ENCODE assay signal across 1 cellular context in the genomic region with DNA sequence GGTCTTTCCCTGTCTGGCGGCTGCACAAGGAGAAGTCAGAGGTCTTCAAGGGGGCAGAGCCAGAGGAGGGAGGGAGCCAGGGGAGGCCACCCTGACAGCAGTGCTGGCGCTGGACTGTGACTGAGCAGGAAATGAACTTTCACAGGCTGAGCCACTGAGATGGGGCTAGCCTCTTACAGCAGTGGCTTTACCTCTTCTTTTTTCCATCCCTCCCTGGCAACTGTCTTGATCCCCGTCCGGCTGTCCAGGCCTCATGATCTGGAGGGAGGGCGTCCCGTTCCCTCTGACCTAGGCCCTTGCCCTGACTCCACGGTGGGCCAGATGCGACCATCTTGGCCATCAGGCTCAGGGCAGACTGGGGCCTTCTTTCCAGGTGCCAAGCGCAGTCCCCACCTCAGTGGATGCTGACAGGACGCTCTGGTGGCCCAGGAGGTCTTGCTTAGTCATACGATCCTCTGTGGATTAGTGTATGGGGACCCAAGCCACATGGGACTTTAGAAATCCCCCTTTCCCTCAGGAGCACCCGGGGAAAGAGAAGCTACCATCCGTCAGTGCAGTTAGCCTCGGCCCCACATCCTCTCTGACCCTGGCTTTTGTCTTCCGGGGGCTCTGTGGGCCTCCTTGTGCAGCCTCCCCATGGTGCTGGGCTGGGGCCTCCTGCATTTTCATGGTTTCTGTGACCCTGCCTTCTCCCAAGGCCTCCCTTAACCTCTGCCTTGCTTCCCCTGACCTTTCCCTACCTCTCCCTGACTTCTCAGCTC.
TF ChIP-seq lines count a peak whose summit lies in the region.

No MANE protein-coding gene starts in this region.

TF ChIP-seq in K562, 482 proteins besides CTCF, POLR2A, EP300 and RAD21 (continued from another document):
- no peak for TF ChIP-seq ZNF444 (CRISPR knock-in tag; IDR thresholded peaks at IDR 0.05)
- no peak for TF ChIP-seq CREB1 (IDR thresholded peaks at IDR 0.05)
- TF ChIP-seq CREB1 (CRISPR knock-in tag; IDR thresholded peaks at IDR 0.05), result no peak
- TF ChIP-seq, protein P1, sequence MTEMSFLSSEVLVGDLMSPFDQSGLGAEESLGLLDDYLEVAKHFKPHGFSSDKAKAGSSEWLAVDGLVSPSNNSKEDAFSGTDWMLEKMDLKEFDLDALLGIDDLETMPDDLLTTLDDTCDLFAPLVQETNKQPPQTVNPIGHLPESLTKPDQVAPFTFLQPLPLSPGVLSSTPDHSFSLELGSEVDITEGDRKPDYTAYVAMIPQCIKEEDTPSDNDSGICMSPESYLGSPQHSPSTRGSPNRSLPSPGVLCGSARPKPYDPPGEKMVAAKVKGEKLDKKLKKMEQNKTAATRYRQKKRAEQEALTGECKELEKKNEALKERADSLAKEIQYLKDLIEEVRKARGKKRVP (CRISPR knock-in tag; IDR thresholded peaks at IDR 0.05), result no peak
- no peak for TF ChIP-seq EWSR1 (IDR thresholded peaks at IDR 0.05; ENCODE audit: borderline replicate concordance, low read depth, partially characterized antibody)
- no peak for TF ChIP-seq MED1 (CRISPR knock-in tag; IDR thresholded peaks at IDR 0.05; ENCODE audit: borderline replicate concordance)
- no peak for TF ChIP-seq ZNF75A (CRISPR knock-in tag; IDR thresholded peaks at IDR 0.05)
- no peak for TF ChIP-seq ZNF696 (CRISPR knock-in tag; conservative IDR thresholded peaks at IDR 0.05)
- TF ChIP-seq, protein P2, sequence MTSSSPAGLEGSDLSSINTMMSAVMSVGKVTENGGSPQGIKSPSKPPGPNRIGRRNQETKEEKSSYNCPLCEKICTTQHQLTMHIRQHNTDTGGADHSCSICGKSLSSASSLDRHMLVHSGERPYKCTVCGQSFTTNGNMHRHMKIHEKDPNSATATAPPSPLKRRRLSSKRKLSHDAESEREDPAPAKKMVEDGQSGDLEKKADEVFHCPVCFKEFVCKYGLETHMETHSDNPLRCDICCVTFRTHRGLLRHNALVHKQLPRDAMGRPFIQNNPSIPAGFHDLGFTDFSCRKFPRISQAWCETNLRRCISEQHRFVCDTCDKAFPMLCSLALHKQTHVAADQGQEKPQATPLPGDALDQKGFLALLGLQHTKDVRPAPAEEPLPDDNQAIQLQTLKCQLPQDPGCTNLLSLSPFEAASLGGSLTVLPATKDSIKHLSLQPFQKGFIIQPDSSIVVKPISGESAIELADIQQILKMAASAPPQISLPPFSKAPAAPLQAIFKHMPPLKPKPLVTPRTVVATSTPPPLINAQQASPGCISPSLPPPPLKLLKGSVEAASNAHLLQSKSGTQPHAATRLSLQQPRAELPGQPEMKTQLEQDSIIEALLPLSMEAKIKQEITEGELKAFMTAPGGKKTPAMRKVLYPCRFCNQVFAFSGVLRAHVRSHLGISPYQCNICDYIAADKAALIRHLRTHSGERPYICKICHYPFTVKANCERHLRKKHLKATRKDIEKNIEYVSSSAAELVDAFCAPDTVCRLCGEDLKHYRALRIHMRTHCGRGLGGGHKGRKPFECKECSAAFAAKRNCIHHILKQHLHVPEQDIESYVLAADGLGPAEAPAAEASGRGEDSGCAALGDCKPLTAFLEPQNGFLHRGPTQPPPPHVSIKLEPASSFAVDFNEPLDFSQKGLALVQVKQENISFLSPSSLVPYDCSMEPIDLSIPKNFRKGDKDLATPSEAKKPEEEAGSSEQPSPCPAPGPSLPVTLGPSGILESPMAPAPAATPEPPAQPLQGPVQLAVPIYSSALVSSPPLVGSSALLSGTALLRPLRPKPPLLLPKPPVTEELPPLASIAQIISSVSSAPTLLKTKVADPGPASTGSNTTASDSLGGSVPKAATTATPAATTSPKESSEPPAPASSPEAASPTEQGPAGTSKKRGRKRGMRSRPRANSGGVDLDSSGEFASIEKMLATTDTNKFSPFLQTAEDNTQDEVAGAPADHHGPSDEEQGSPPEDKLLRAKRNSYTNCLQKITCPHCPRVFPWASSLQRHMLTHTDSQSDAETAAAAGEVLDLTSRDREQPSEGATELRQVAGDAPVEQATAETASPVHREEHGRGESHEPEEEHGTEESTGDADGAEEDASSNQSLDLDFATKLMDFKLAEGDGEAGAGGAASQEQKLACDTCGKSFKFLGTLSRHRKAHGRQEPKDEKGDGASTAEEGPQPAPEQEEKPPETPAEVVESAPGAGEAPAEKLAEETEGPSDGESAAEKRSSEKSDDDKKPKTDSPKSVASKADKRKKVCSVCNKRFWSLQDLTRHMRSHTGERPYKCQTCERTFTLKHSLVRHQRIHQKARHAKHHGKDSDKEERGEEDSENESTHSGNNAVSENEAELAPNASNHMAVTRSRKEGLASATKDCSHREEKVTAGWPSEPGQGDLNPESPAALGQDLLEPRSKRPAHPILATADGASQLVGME (CRISPR knock-in tag; IDR thresholded peaks at IDR 0.05), result no peak
- TF ChIP-seq, protein P3, sequence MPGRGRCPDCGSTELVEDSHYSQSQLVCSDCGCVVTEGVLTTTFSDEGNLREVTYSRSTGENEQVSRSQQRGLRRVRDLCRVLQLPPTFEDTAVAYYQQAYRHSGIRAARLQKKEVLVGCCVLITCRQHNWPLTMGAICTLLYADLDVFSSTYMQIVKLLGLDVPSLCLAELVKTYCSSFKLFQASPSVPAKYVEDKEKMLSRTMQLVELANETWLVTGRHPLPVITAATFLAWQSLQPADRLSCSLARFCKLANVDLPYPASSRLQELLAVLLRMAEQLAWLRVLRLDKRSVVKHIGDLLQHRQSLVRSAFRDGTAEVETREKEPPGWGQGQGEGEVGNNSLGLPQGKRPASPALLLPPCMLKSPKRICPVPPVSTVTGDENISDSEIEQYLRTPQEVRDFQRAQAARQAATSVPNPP (IDR thresholded peaks at IDR 0.05; ENCODE audit: borderline replicate concordance, insufficient read depth, insufficient read length), result no peak
